Comparison of ENCODE assay signal across 8 cellular contexts in the genomic region with DNA sequence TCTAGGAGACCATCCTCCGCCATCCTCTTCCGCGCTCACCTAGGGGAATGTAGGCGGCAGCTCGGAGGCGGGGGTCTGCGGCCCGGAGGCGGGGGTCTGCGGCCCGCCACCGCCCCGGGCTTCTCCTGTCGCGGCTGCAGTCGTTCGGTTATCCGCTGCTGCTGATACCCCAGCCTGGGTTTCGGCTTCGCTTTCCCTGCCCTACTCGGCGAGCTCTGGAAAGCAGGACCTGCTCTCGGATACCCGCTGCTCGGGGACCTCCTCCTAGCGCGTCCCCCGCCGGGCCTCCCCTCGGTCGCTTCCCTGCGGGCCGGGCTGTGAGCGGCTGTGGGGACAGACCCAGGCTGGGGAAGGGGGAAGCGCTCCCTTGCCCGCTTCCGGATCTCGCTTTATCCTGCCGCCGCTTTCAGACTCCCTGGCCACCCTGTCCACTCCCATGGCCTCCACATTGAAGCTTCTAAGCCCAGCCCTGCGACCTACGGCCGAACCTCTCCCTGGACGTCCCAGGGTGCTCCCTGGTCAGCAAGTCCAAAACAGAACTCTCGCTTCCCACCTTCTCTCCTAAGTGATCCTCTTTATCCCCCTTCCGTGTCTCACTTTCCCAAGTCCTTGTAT. TPM values are rescaled to one million over a fixed set of nuclear protein-coding genes. Genes with fewer than 3 reads are reported as not detected.
A peak's percentile ranks its signal among the peaks of the same experiment; 100 is the strongest.
DNase-seq lines count a peak whose midpoint lies in the region; ATAC-seq and TF ChIP-seq lines count a peak whose summit lies in the region.

No MANE protein-coding gene starts in this region.

- H3K4ac ChIP-seq in mesendoderm (ENCODE audit: low read depth, low read length): no peak overlapping the region

- H4K5ac ChIP-seq in mesendoderm (ENCODE audit: low read length): no peak overlapping the region

- peak overlapping the region; percentile 53 for H3K4me2 ChIP-seq in mesendoderm (ENCODE audit: low read length)

- H2BK120ac ChIP-seq in mesendoderm (ENCODE audit: low read depth, low read length): no peak overlapping the region

- peak overlapping the region; percentile 51 to 93 (median 76) for H3K4me3 ChIP-seq in dorsolateral prefrontal cortex
- H3K4me3 ChIP-seq in mesendoderm (ENCODE audit: low read length): peak overlapping the region; percentile 73

- H3K27me3 ChIP-seq in dorsolateral prefrontal cortex: no peaks in the 10 kb centered on the region
- H3K27me3 ChIP-seq in mesendoderm (ENCODE audit: insufficient read depth, low read length, poor library complexity): no peaks in the 10 kb centered on the region

- no peaks in the 10 kb centered on the region for H3K4me1 ChIP-seq in mesendoderm (ENCODE audit: control insufficient read depth, low read depth, low read length)

- H3K23ac ChIP-seq in mesendoderm (ENCODE audit: low read length): peak overlapping the region; percentile 0

- peak overlapping the region; percentile 89 for H3K56ac ChIP-seq in mesendoderm (ENCODE audit: low read length)

- H2BK5ac ChIP-seq in mesendoderm (ENCODE audit: low read length): no peak overlapping the region

- no peak overlapping the region for H2AK5ac ChIP-seq in mesendoderm (ENCODE audit: low read length)

- no peak overlapping the region for H2BK15ac ChIP-seq in mesendoderm (replicated peaks; ENCODE audit: low read depth)

- H3K18ac ChIP-seq in mesendoderm (ENCODE audit: low read length): peak overlapping the region; percentile 22

- DNase-seq in EH (ENCODE audit: low read depth) (peak; percentile 32), RPMI7951 (ENCODE audit: low read depth) (peak; percentile 25), dorsolateral prefrontal cortex (peak in 6 of 10 donors; percentile 21 to 66 (median 50)), mesendoderm (peak; percentile 47), DMS153 (lab: John Stamatoyannopoulos, UW) (no peak), NCI-H1048 (lab: John Stamatoyannopoulos, UW) (no peak), DMS114 treated with DMSO at 0.1 percent for 48 hours (lab: John Stamatoyannopoulos, UW; ENCODE audit: unreplicated experiment) (no peak)

- no peaks in the 10 kb centered on the region for H3K79me1 ChIP-seq in mesendoderm (ENCODE audit: low read length)

- H3K27ac ChIP-seq in dorsolateral prefrontal cortex (peak overlapping the region in 53 of 59 donors; percentile 14 to 88 (median 63)), mesendoderm (ENCODE audit: low read depth, low read length) (no peak overlapping the region)

- H3K79me2 ChIP-seq in mesendoderm (ENCODE audit: control insufficient read depth, insufficient read depth, low read length): peaks cover 2% of the 10 kb centered on the region

- no peak for ATAC-seq in GM18867 (IDR thresholded peaks at IDR 0.05; ENCODE audit: unreplicated experiment)

- no peaks in the 10 kb centered on the region for H3K36me3 ChIP-seq in mesendoderm (ENCODE audit: control insufficient read depth, insufficient read depth, low read length)

- TF ChIP-seq CTCF in dorsolateral prefrontal cortex (IDR thresholded peaks at IDR 0.05 in 54 of 56, conservative IDR thresholded peaks at IDR 0.05 in 2 of 56; ENCODE audit: low read depth in 1 of 56, partially characterized antibody in 56 of 56): no peak

- H4K8ac ChIP-seq in mesendoderm (ENCODE audit: low read depth, low read length): peak overlapping the region; percentile 1

- intact Hi-C loops in dorsolateral prefrontal cortex (cut with DNase I): loop anchor here in 1 of 2 donors (10.0 kb wide), 1 partner anchor 225 kb away; no protein-coding TSS in a partner anchor

- H3K9ac ChIP-seq in mesendoderm (ENCODE audit: low read length): peak overlapping the region; percentile 77

- no CpG with 5 or more reads among the region's 46 CpGs for WGBS in mesendoderm (ENCODE audit: extremely low coverage, insufficient coverage, low lambda C conversion rate)

RNA-seq across cellular contexts. Expression of gene FKBP1B, which starts 0.6 kb away (rescaled TPM):
- 10.9 and 15.6 TPM in 2 replicates for total RNA-seq in RPMI7951 (2014; rRNA removed; shearing (Covaris generic))
- total RNA-seq in dorsolateral prefrontal cortex: 10 to 100 TPM in 119 of 120 experiments, 1 to 10 TPM in 1; 9.9 to 55.9 (median 35.5) TPM
- 29.4 TPM for polyA plus RNA-seq in mesendoderm (2013, experiment 1 of 2)
- polyA plus RNA-seq in mesendoderm (2013, experiment 2 of 2): 29.2 TPM

RNA-seq across cellular contexts. Expression of gene WDCP, which starts 3.0 kb away (rescaled TPM):
- 11.7 and 14.2 TPM in 2 replicates for total RNA-seq in RPMI7951 (2014; rRNA removed; shearing (Covaris generic))
- total RNA-seq in dorsolateral prefrontal cortex: 10 to 100 TPM in 67 of 120 experiments, 1 to 10 TPM in 53; 5.7 to 17.2 (median 10.7) TPM
- polyA plus RNA-seq in mesendoderm (2013, experiment 1 of 2): 10.2 TPM
- 10.2 TPM for polyA plus RNA-seq in mesendoderm (2013, experiment 2 of 2)

RNA-seq across cellular contexts. Expression of gene SF3B6, which starts 26.0 kb away (rescaled TPM):
- total RNA-seq in RPMI7951 (2014; rRNA removed; shearing (Covaris generic)): 441 and 501 TPM in 2 replicates
- total RNA-seq in dorsolateral prefrontal cortex: 10 to 100 TPM; 23.9 to 55.1 (median 35.5) TPM
- 242 TPM for polyA plus RNA-seq in mesendoderm (2013, experiment 1 of 2)
- polyA plus RNA-seq in mesendoderm (2013, experiment 2 of 2): 249 TPM

RNA-seq across cellular contexts. Expression of gene TP53I3, which starts 34.5 kb away (rescaled TPM):
- 42.7 and 57.8 TPM in 2 replicates for total RNA-seq in RPMI7951 (2014; rRNA removed; shearing (Covaris generic))
- total RNA-seq in dorsolateral prefrontal cortex: 10 to 100 TPM in 1 of 120 experiments, 1 to 10 TPM in 116, under 1 TPM in 3; 0.39 to 11.1 (median 4.0) TPM
- 23.7 TPM for polyA plus RNA-seq in mesendoderm (2013, experiment 1 of 2)
- 22.9 TPM for polyA plus RNA-seq in mesendoderm (2013, experiment 2 of 2)

RNA-seq across cellular contexts. Expression of gene MFSD2B, which starts 40.3 kb away (rescaled TPM):
- 0.24 TPM in 1 of 2 replicates, not detected in the other for total RNA-seq in RPMI7951 (2014; rRNA removed; shearing (Covaris generic))
- total RNA-seq in dorsolateral prefrontal cortex: 1 to 10 TPM in 32 of 120 experiments, under 1 TPM in 54, not detected in 34; 0.13 to 3.2 (median 0.68) TPM
- polyA plus RNA-seq in mesendoderm (2013, experiment 1 of 2): 0.37 TPM
- polyA plus RNA-seq in mesendoderm (2013, experiment 2 of 2): 0.52 TPM

Comparison
In these comparisons a context has a peak if more than half of its experiments do, and no peak if none do; other contexts are left out.
1. DNase-seq: peak in EH (single experiment), RPMI7951 (single experiment), dorsolateral prefrontal cortex (6 of 10) and mesendoderm (single experiment); none in DMS153 (single experiment), NCI-H1048 (single experiment) and DMS114 treated with DMSO at 0.1 percent for 48 hours (single experiment).